ENCODE assay signal across 17 cellular contexts in genomic region chr9:138060365-138060764, GRCh38.
DNase-seq lines count a peak whose midpoint lies in the region; ATAC-seq and TF ChIP-seq lines count a peak whose summit lies in the region.
"Had no signal": no experiment of that assay in that cellular context is flagged by ENCODE, and none has a peak within 500 bp of the region (broad histone marks: within the 10 kb centered on the region; RNA-seq: fewer than 3 reads in every experiment).

No MANE protein-coding gene starts in this region.

- no peaks in the 10 kb centered on the region for H3K9me3 ChIP-seq in sigmoid colon
- H3K9me3 ChIP-seq: BLaER1 treated with 17β-estradiol and CSF1 and Interleukin-3, amounts not matched to agents 10 nM and 100 nM; Caco-2 had no signal

- H3K27me3 Mint-ChIP-seq in CD14-positive monocyte (ENCODE audit: low read depth in 3 of 3) (peaks cover 2 to 4% (median 3%) of the 10 kb centered on the region in 3 donors), progenitor cell of endocrine pancreas (no peaks in the 10 kb centered on the region)

- 77 to 82% methylated on average over 8 of the region's 8 CpGs for WGBS in sigmoid colon, 2 donors

- H3K27ac ChIP-seq in dorsolateral prefrontal cortex (no peak overlapping the region), sigmoid colon (no peak overlapping the region)
- H3K27ac ChIP-seq: BLaER1 treated with 17β-estradiol and CSF1 and Interleukin-3, amounts not matched to agents 10 nM and 100 nM; HL-60 had no signal

- DNase-seq in CD14-positive monocyte (ENCODE audit: low spot score) (peak; percentile 30), dorsolateral prefrontal cortex (peak in 6 of 10 donors; percentile 12 to 42 (median 26)), mesenteric fat pad (ENCODE audit: low spot score) (peak; percentile 80), sigmoid colon (peak; percentile 44), NCI-H2227 (lab: John Stamatoyannopoulos, UW; ENCODE audit: unreplicated experiment) (no peak), progenitor cell of endocrine pancreas (ENCODE audit: low spot score, unreplicated experiment) (no peak)
- DNase-seq: CD4-positive, alpha-beta T cell; GOT3; H7; HFFc6 had no signal

- no peaks in the 10 kb centered on the region for H3K4me1 ChIP-seq in sigmoid colon
- H3K4me1 ChIP-seq: BLaER1 treated with 17β-estradiol and CSF1 and Interleukin-3, amounts not matched to agents 10 nM and 100 nM; Caco-2 had no signal

- H3K4me3 Mint-ChIP-seq in CD14-positive monocyte, result no peak overlapping the region
- H3K4me3 Mint-ChIP-seq in progenitor cell of endocrine pancreas (ENCODE audit: low read depth), result no peak overlapping the region
- H3K4me3 Mint-ChIP-seq: B cell; CD4-positive, alpha-beta T cell; HFFc6 had no signal

- intact Hi-C loops in CD14-positive monocyte (cut with micrococcal nuclease), result no loop called here
- intact Hi-C loops in dorsolateral prefrontal cortex (cut with DNase I), result no loop called here
- intact Hi-C loops in sigmoid colon (cut with DNase I), result no loop called here

- no peak for TF ChIP-seq CTCF in CD14-positive monocyte (IDR thresholded peaks at IDR 0.05)
- TF ChIP-seq CTCF in dorsolateral prefrontal cortex (IDR thresholded peaks at IDR 0.05 in 54 of 56, conservative IDR thresholded peaks at IDR 0.05 in 2 of 56; ENCODE audit: low read depth in 1 of 56, partially characterized antibody in 56 of 56), result no peak
- TF ChIP-seq CTCF in sigmoid colon (IDR thresholded peaks at IDR 0.05), result no peak
- TF ChIP-seq CTCF in progenitor cell of endocrine pancreas (IDR thresholded peaks at IDR 0.05; ENCODE audit: unreplicated experiment), result no peak

- H3K27me3 ChIP-seq in dorsolateral prefrontal cortex, result no peaks in the 10 kb centered on the region
- H3K27me3 ChIP-seq in sigmoid colon, result peaks cover 0 to 6% (median 0%) of the 10 kb centered on the region in 3 donors
- H3K27me3 ChIP-seq: BLaER1 treated with 17β-estradiol and CSF1 and Interleukin-3, amounts not matched to agents 10 nM and 100 nM had no signal

- H3K4me3 ChIP-seq in dorsolateral prefrontal cortex, result no peak overlapping the region
- H3K4me3 ChIP-seq in sigmoid colon, result no peak overlapping the region
- H3K4me3 ChIP-seq: BLaER1 treated with 17β-estradiol and CSF1 and Interleukin-3, amounts not matched to agents 10 nM and 100 nM had no signal

- H3K9me3 Mint-ChIP-seq in CD14-positive monocyte (peaks cover 0 to 10% (median 0%) of the 10 kb centered on the region in 7 donors), progenitor cell of endocrine pancreas (ENCODE audit: low read depth) (no peaks in the 10 kb centered on the region)
- H3K9me3 Mint-ChIP-seq: CD4-positive, alpha-beta T cell had no signal

- H3K36me3 ChIP-seq in sigmoid colon, result no peaks in the 10 kb centered on the region
- H3K36me3 ChIP-seq: BLaER1 treated with 17β-estradiol and CSF1 and Interleukin-3, amounts not matched to agents 10 nM and 100 nM had no signal

- TF ChIP-seq POLR2A in sigmoid colon (IDR thresholded peaks at IDR 0.05), result no peak

- no peaks in the 10 kb centered on the region for H3K36me3 Mint-ChIP-seq in CD14-positive monocyte
- H3K36me3 Mint-ChIP-seq in progenitor cell of endocrine pancreas (ENCODE audit: insufficient read depth), result no peaks in the 10 kb centered on the region

- TF ChIP-seq EP300 in sigmoid colon (IDR thresholded peaks at IDR 0.05), result no peak

- ATAC-seq in GM18519 (IDR thresholded peaks at IDR 0.05; ENCODE audit: low FRiP score, unreplicated experiment), result no peak
- ATAC-seq in GM18868 (IDR thresholded peaks at IDR 0.05; ENCODE audit: unreplicated experiment), result no peak
- ATAC-seq: HCT116 had no signal

- H3K4me1 Mint-ChIP-seq in CD14-positive monocyte, result no peaks in the 10 kb centered on the region
- H3K4me1 Mint-ChIP-seq in progenitor cell of endocrine pancreas (ENCODE audit: low read depth), result peaks cover 2% of the 10 kb centered on the region
- H3K4me1 Mint-ChIP-seq: B cell had no signal

- H3K27ac Mint-ChIP-seq in CD14-positive monocyte (peak overlapping the region in 1 of 7 donors; percentile 14), progenitor cell of endocrine pancreas (no peak overlapping the region)
- H3K27ac Mint-ChIP-seq: B cell; CD4-positive, alpha-beta T cell; HFFc6 had no signal

Comparison
In these comparisons a context has a peak if more than half of its experiments do, and no peak if none do; other contexts are left out.
1. DNase-seq: peak in CD14-positive monocyte (single experiment), dorsolateral prefrontal cortex (6 of 10), mesenteric fat pad (single experiment) and sigmoid colon (single experiment); none in NCI-H2227 (single experiment) and progenitor cell of endocrine pancreas (single experiment).